10 cellular contexts compared by ENCODE assay signal in the genomic region with DNA sequence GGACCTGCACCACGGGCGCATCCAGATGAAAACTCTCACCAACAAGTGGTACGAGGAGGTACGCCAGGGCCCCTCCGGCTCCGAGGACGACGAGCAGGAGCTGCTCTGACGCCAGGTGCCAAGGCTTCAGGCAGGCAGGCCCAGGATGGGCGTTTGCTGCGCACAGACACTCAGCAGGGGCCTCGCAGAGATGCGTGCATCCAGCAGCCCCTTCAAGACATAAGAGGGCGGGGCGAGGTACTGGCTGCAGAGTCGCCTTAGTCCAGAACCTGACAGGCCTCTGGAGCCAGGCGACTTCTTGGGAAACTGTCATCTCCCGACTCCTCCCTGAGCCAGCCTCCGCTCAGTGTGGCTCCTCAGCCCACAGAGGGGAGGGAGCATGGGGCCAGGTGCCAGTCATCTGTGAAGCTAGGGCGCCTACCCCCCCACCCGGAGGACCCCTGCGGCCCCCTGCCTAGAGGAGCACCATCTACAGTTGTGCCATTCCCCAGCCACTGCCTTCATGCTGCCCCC. TPM values are rescaled to one million over a fixed set of nuclear protein-coding genes. Genes with fewer than 3 reads are reported as not detected.
DNase-seq lines count a peak whose midpoint lies in the region; ATAC-seq and TF ChIP-seq lines count a peak whose summit lies in the region.
"Had no signal": no experiment of that assay in that cellular context is flagged by ENCODE, and none has a peak within 500 bp of the region (broad histone marks: within the 10 kb centered on the region; RNA-seq: fewer than 3 reads in every experiment).

No MANE protein-coding gene starts in this region.

- H2AFZ ChIP-seq in neural progenitor cell (replicated peaks): no peak overlapping the region

- H3K4me1 ChIP-seq in neural progenitor cell (peaks cover 31% of the 10 kb centered on the region), transverse colon (peaks cover 0 to 32% (median 11%) of the 10 kb centered on the region in 4 donors)
- H3K4me1 ChIP-seq: colonic mucosa, foreskin keratinocyte had no signal

- peaks cover 15% of the 10 kb centered on the region for H3F3A ChIP-seq in neural progenitor cell (ENCODE audit: low read depth)

- TF ChIP-seq POLR2A in transverse colon (IDR thresholded peaks at IDR 0.05): no peak

- 90% methylated on average over 20 of the region's 22 CpGs; no CpG with 5 or more reads in 1 of the 2 donors for WGBS in transverse colon (ENCODE audit: low coverage in 1 of 2), 2 donors

- no peak for TF ChIP-seq EP300 in transverse colon (IDR thresholded peaks at IDR 0.05; ENCODE audit: low read depth)

- in situ Hi-C loops in transverse colon (cut with MboI; ENCODE audit: low pct_ligation_motif_present in 1 of 4, low pct_unique_long_range_greater_than_20kb in 1 of 4, low sequenced_read_pairs in 3 of 4): no loop called here

- H3K27me3 Mint-ChIP-seq in activated T-cell treated with anti-CD3 and anti-CD28 coated beads, Interleukin-2, amount 50 U/mL, for 24 hours: no peaks in the 10 kb centered on the region
- peaks cover 16% of the 10 kb centered on the region for H3K27me3 Mint-ChIP-seq in neural progenitor cell (ENCODE audit: insufficient read depth, low read depth)

- no peak for DNase-seq in activated T-cell treated with anti-CD3 and anti-CD28 coated beads, Interleukin-2, amount 50 U/mL, for 24 hours
- no peak for DNase-seq in activated T-cell treated with anti-CD3 and anti-CD28 coated beads for 4 hours
- peak; percentile 66 for DNase-seq in cerebellum (ENCODE audit: low spot score)
- no peak for DNase-seq in neural progenitor cell (ENCODE audit: low spot score)
- DNase-seq in transverse colon: no peak
- DNase-seq in NCI-H2171 treated with DMSO at 0.1 percent for 48 hours (lab: John Stamatoyannopoulos, UW): no peak
- DNase-seq in effector CD4-positive, alpha-beta T cell: no peak

- H3K4me2 ChIP-seq in neural progenitor cell: no peak overlapping the region

- no peaks in the 10 kb centered on the region for H3K27me3 ChIP-seq in neural progenitor cell
- no peaks in the 10 kb centered on the region for H3K27me3 ChIP-seq in transverse colon
- H3K27me3 ChIP-seq: colonic mucosa, foreskin keratinocyte had no signal

- TF ChIP-seq CTCF in neural progenitor cell (IDR thresholded peaks at IDR 0.05): no peak
- no peak for TF ChIP-seq CTCF in transverse colon (IDR thresholded peaks at IDR 0.05)

- H3K27ac Mint-ChIP-seq in activated T-cell treated with anti-CD3 and anti-CD28 coated beads, Interleukin-2, amount 50 U/mL, for 24 hours: peak overlapping the region; percentile 66
- peak overlapping the region; percentile 96 for H3K27ac Mint-ChIP-seq in neural progenitor cell

- H3K4me3 ChIP-seq in neural progenitor cell (no peak overlapping the region), transverse colon (no peak overlapping the region)
- H3K4me3 ChIP-seq: colonic mucosa had no signal

- no peaks in the 10 kb centered on the region for H3K79me2 ChIP-seq in neural progenitor cell (ENCODE audit: low read depth)

- H3K36me3 ChIP-seq in neural progenitor cell (no peaks in the 10 kb centered on the region), transverse colon (peaks cover 0 to 11% (median 1%) of the 10 kb centered on the region in 4 donors)
- H3K36me3 ChIP-seq: colonic mucosa had no signal

- H3K4me1 Mint-ChIP-seq in activated T-cell treated with anti-CD3 and anti-CD28 coated beads, Interleukin-2, amount 50 U/mL, for 24 hours (ENCODE audit: low read depth): peaks cover 25% of the 10 kb centered on the region
- peaks cover 67% of the 10 kb centered on the region for H3K4me1 Mint-ChIP-seq in neural progenitor cell

- H3K36me3 Mint-ChIP-seq in activated T-cell treated with anti-CD3 and anti-CD28 coated beads, Interleukin-2, amount 50 U/mL, for 24 hours (ENCODE audit: low read depth): peaks cover 77% of the 10 kb centered on the region
- H3K36me3 Mint-ChIP-seq in neural progenitor cell: peaks cover 6% of the 10 kb centered on the region

- peaks cover 4% of the 10 kb centered on the region for H4K20me1 ChIP-seq in neural progenitor cell (ENCODE audit: low read depth)

- no peaks in the 10 kb centered on the region for H3K9me3 Mint-ChIP-seq in activated T-cell treated with anti-CD3 and anti-CD28 coated beads, Interleukin-2, amount 50 U/mL, for 24 hours
- no peaks in the 10 kb centered on the region for H3K9me3 Mint-ChIP-seq in neural progenitor cell

- H3K9me3 ChIP-seq in neural progenitor cell (ENCODE audit: low read depth) (no peaks in the 10 kb centered on the region), transverse colon (no peaks in the 10 kb centered on the region)
- H3K9me3 ChIP-seq: colonic mucosa had no signal

- ATAC-seq in HG02885 (IDR thresholded peaks at IDR 0.05; ENCODE audit: poor library complexity, unreplicated experiment): no peak

- H3K27ac ChIP-seq in neural progenitor cell (no peak overlapping the region), transverse colon (peak overlapping the region; percentile 10 to 33 (median 18))
- H3K27ac ChIP-seq: colonic mucosa, foreskin keratinocyte had no signal

- intact Hi-C loops in transverse colon (cut with DNase I; ENCODE audit: low total_unique reads): no loop called here

- H3K9ac ChIP-seq in neural progenitor cell: no peak overlapping the region

- H3K4me3 Mint-ChIP-seq in activated T-cell treated with anti-CD3 and anti-CD28 coated beads, Interleukin-2, amount 50 U/mL, for 24 hours: no peak overlapping the region
- peak overlapping the region; percentile 72 for H3K4me3 Mint-ChIP-seq in neural progenitor cell

RNA-seq across cellular contexts. Expression of a gene that starts 27.4 kb away (rescaled TPM):
- total RNA-seq in cerebellum (2.6 TPM), neural progenitor cell (ENCODE audit: low replicate concordance) (4.0 and 5.0 TPM in 2 replicates), transverse colon (10 to 100 TPM in 3 of 4 donors, 1 to 10 TPM in 1; 4.0 to 40.0 (median 17.2) TPM)

RNA-seq across cellular contexts. Expression of a gene that starts 48.3 kb away (rescaled TPM):
- 49.5 TPM for total RNA-seq in cerebellum
- 41.3 and 105 TPM in 2 replicates for total RNA-seq in neural progenitor cell (ENCODE audit: low replicate concordance)
- 100 to 1,000 TPM; 108 to 271 (median 217) TPM for total RNA-seq in transverse colon
